ENCODE assay signal across 19 cellular contexts in genomic region chr12:102436867-102437266, GRCh38. TPM values are rescaled to one million over a fixed set of nuclear protein-coding genes. Genes with fewer than 3 reads are reported as not detected.
A peak's percentile ranks its signal among the peaks of the same experiment; 100 is the strongest.
DNase-seq lines count a peak whose midpoint lies in the region; ATAC-seq and TF ChIP-seq lines count a peak whose summit lies in the region.
"Had no signal": no experiment of that assay in that cellular context is flagged by ENCODE, and none has a peak within 500 bp of the region (broad histone marks: within the 10 kb centered on the region; RNA-seq: fewer than 3 reads in every experiment).

No MANE protein-coding gene starts in this region.

- peak; percentile 10 for DNase-seq in SIG-M5 treated with dmso at 0.1 percent for 504 hours (lab: John Stamatoyannopoulos, UW; ENCODE audit: unreplicated experiment)
- no peak for DNase-seq in SIG-M5 (lab: John Stamatoyannopoulos, UW)
- peak; percentile 23 for DNase-seq in MM.1S
- DNase-seq in SJSA1 (ENCODE audit: low read depth in 1 of 2, low spot score in 2 of 2): no peak
- DNase-seq in neuronal stem cell (ENCODE audit: low spot score): no peak
- DNase-seq in SHP77 treated with DMSO at 0.1 percent for 48 hours (lab: John Stamatoyannopoulos, UW): no peak
- no peak for DNase-seq in BE2C
- DNase-seq: 8988T, DMS 273 treated with DMSO at 0.1 percent for 48 hours, KBM-7, NCI-H1092 treated with DMSO at 0.1 percent for 48 hours, NCI-H2227 treated with DMSO at 0.1 percent for 48 hours, NCI-H524, RPMI8226, T-cell had no signal

- peaks cover 11% of the 10 kb centered on the region for H3F3A ChIP-seq in MM.1S (ENCODE audit: insufficient read depth, low read length)

- H2AK5ac ChIP-seq in neuronal stem cell (ENCODE audit: low read depth, low read length): no peak overlapping the region

- H3K4me3 ChIP-seq in MM.1S (ENCODE audit: low read length): no peak overlapping the region
- no peak overlapping the region for H3K4me3 ChIP-seq in SJSA1
- H3K4me3 ChIP-seq in neuronal stem cell (ENCODE audit: low read length in 2 of 2): no peak overlapping the region
- H3K4me3 ChIP-seq in BE2C (ENCODE audit: low read depth, low read length): no peak overlapping the region
- H3K4me3 ChIP-seq: GM23338 had no signal

- H4K20me1 ChIP-seq in MM.1S (ENCODE audit: insufficient read depth, low read length): no peaks in the 10 kb centered on the region

- no peaks in the 10 kb centered on the region for H3K9me2 ChIP-seq in MM.1S (replicated peaks; ENCODE audit: insufficient read depth, low read length)

- H3K79me2 ChIP-seq in MM.1S (ENCODE audit: low read length): peaks cover 3% of the 10 kb centered on the region; the same call in 1 of the 2 replicates

- no peak for ATAC-seq in GM21529 (IDR thresholded peaks at IDR 0.05; ENCODE audit: unreplicated experiment)
- ATAC-seq: GM23338, HCT116, T-cell had no signal

- H3K23ac ChIP-seq in neuronal stem cell (ENCODE audit: low read depth, low read length, poor library complexity): no peak overlapping the region

- H3K9me3 ChIP-seq in MM.1S (replicated peaks; ENCODE audit: insufficient read depth, low read length) (no peaks in the 10 kb centered on the region), SJSA1 (replicated peaks) (no peaks in the 10 kb centered on the region), neuronal stem cell (replicated peaks in 1 of 2; ENCODE audit: control insufficient read depth in 2 of 2, insufficient read depth in 1 of 2, low read depth in 1 of 2, low read length in 2 of 2) (no peaks in the 10 kb centered on the region), BE2C (no peaks in the 10 kb centered on the region)

- H3K36me3 ChIP-seq in MM.1S (replicated peaks; ENCODE audit: insufficient read depth, low read length) (no peaks in the 10 kb centered on the region), SJSA1 (no peaks in the 10 kb centered on the region), neuronal stem cell (replicated peaks in 1 of 2; ENCODE audit: control insufficient read depth in 2 of 2, insufficient read depth in 2 of 2, low read length in 2 of 2) (no peaks in the 10 kb centered on the region), BE2C (no peaks in the 10 kb centered on the region)

- H3K4me2 ChIP-seq in MM.1S (ENCODE audit: low read depth, low read length) (peak overlapping the region; percentile 46), neuronal stem cell (ENCODE audit: insufficient read depth, low read length, poor library complexity, severe bottlenecking) (no peak overlapping the region)
- H3K4me2 ChIP-seq: GM23338 had no signal

- no peak overlapping the region for H4K91ac ChIP-seq in neuronal stem cell (ENCODE audit: low read depth, low read length, poor library complexity)

- H3K27me3 ChIP-seq in MM.1S (replicated peaks; ENCODE audit: insufficient read depth, low read length) (no peaks in the 10 kb centered on the region), SJSA1 (replicated peaks) (no peaks in the 10 kb centered on the region), neuronal stem cell (ENCODE audit: control insufficient read depth in 3 of 3, insufficient read depth in 3 of 3, low read depth in 1 of 3, low read length in 3 of 3) (no peaks in the 10 kb centered on the region), BE2C (no peaks in the 10 kb centered on the region)

- no peak for TF ChIP-seq CTCF in MM.1S (IDR thresholded peaks at IDR 0.05; ENCODE audit: low read length)
- TF ChIP-seq CTCF in BE2C (IDR thresholded peaks at IDR 0.05; ENCODE audit: low read depth, low read length): no peak

- H3K4me1 ChIP-seq in MM.1S (ENCODE audit: low read length) (peaks cover 40% of the 10 kb centered on the region), SJSA1 (replicated peaks) (peaks cover 47% of the 10 kb centered on the region), neuronal stem cell (ENCODE audit: control insufficient read depth in 2 of 2, insufficient read depth in 1 of 2, low read depth in 1 of 2, low read length in 2 of 2) (peaks cover 0 to 5% of the 10 kb centered on the region in 2 donors), BE2C (no peaks in the 10 kb centered on the region)

- no peak overlapping the region for H3K18ac ChIP-seq in neuronal stem cell (ENCODE audit: low read length)

- H3K27ac ChIP-seq in MM.1S (ENCODE audit: low read length): peak overlapping the region; percentile 64; the same call in 1 of the 2 replicates
- peak overlapping the region; percentile 95 for H3K27ac ChIP-seq in SJSA1
- H3K27ac ChIP-seq in neuronal stem cell (replicated peaks; ENCODE audit: low read length): no peak overlapping the region
- H3K27ac ChIP-seq: C4-2B had no signal

- no peaks in the 10 kb centered on the region for H3K79me1 ChIP-seq in neuronal stem cell (ENCODE audit: low read depth, low read length)

- no peak overlapping the region for H2AFZ ChIP-seq in MM.1S (ENCODE audit: low read length)
- H2AFZ ChIP-seq in neuronal stem cell (ENCODE audit: low read length): no peak overlapping the region
- H2AFZ ChIP-seq: GM23338 had no signal

- WGBS in neuronal stem cell (ENCODE audit: extremely low coverage in 2 of 2, insufficient read length in 2 of 2, insufficient replicate concordance in 1 of 2), 2 donors: no CpG with 5 or more reads among the region's 4 CpGs

- H2BK15ac ChIP-seq in neuronal stem cell (ENCODE audit: low read length): peak overlapping the region; percentile 0

- H4K8ac ChIP-seq in neuronal stem cell (ENCODE audit: low read depth, low read length): no peak overlapping the region

- no peak overlapping the region for H3K9ac ChIP-seq in MM.1S (ENCODE audit: low read length)
- no peak overlapping the region for H3K9ac ChIP-seq in neuronal stem cell (ENCODE audit: low read depth, low read length, poor library complexity)

- H3K4ac ChIP-seq in neuronal stem cell (ENCODE audit: low read length): no peak overlapping the region

- H2BK5ac ChIP-seq in neuronal stem cell (ENCODE audit: low read length): no peak overlapping the region

- no peak overlapping the region for H2BK12ac ChIP-seq in neuronal stem cell (ENCODE audit: low read length)

- no peak overlapping the region for H2BK120ac ChIP-seq in neuronal stem cell (ENCODE audit: low read depth, low read length)

- no peak overlapping the region for H3K14ac ChIP-seq in neuronal stem cell (ENCODE audit: low read length)

RNA-seq across cellular contexts. Expression of gene IGF1, which starts 43.5 kb away (rescaled TPM):
- 0.16 and 0.68 TPM in 2 replicates for total RNA-seq in SJSA1 (2014; rRNA removed; shearing (Covaris generic))
- polyA plus RNA-seq in neuronal stem cell (2013, experiment 1 of 2): 0.04 TPM
- 0.07 TPM for polyA plus RNA-seq in neuronal stem cell (2013, experiment 2 of 2)
- polyA plus RNA-seq in BE2C (2012; ENCODE audit: insufficient read depth, insufficient read length, low read depth): not detected
- total RNA-seq: GM23338 had no signal

Comparison
In these comparisons a context has a peak if more than half of its experiments do, and no peak if none do; other contexts are left out.
1. DNase-seq: peak in SIG-M5 treated with dmso at 0.1 percent for 504 hours (single experiment) and MM.1S (single experiment); none in SIG-M5 (single experiment), SJSA1 (0 of 2), neuronal stem cell (single experiment), SHP77 treated with DMSO at 0.1 percent for 48 hours (single experiment) and BE2C (single experiment).